Comparison of ENCODE assay signal across 1 cellular context in the genomic region with DNA sequence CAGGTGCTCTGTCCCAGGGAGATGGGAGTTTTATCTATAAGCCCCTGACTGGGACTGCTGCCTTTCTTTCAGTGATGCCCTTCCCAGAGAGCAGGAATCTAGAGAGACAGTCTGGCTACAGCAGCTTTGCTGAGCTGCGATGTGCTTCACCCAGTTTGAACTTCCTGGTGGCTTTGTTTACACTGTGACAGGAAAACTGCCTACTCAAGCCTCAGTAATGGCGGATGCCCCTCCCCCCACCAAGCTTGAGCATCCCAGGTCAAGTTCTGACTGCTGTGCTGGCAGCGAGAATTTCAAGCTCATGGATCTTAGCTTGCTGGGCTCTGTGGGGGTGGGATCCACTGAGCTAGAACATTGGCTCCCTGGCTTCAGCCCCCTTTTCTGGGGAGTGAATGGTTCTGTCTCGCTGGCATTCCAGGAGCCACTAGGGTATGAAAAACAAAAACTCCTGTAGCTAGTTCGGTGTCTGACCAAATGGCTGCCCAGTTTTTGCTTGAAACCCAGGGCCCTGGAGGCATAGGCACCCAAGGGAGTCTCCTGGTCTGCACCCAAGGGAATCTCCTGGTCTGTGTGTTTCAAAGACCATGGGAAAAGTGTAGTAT.
TF ChIP-seq lines count a peak whose summit lies in the region.

No MANE protein-coding gene starts in this region.

TF ChIP-seq in HepG2, 621 proteins besides CTCF, POLR2A, EP300 and RAD21 (continued from another document and continues in another):
- TF ChIP-seq, protein P1, sequence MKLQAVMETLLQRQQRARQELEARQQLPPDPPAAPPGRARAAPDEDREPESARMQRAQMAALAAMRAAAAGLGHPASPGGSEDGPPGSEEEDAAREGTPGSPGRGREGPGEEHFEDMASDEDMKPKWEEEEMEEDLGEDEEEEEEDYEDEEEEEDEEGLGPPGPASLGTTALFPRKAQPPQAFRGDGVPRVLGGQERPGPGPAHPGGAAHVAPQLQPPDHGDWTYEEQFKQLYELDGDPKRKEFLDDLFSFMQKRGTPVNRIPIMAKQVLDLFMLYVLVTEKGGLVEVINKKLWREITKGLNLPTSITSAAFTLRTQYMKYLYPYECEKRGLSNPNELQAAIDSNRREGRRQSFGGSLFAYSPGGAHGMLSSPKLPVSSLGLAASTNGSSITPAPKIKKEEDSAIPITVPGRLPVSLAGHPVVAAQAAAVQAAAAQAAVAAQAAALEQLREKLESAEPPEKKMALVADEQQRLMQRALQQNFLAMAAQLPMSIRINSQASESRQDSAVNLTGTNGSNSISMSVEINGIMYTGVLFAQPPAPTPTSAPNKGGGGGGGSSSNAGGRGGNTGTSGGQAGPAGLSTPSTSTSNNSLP (IDR thresholded peaks at IDR 0.05; ENCODE audit: low read depth, low read length) = no peak
- TF ChIP-seq ATM (IDR thresholded peaks at IDR 0.05; ENCODE audit: borderline replicate concordance) (no peak), FOXP1 (IDR thresholded peaks at IDR 0.05) (no peak), FOXP1 (CRISPR knock-in tag; IDR thresholded peaks at IDR 0.05) (no peak), YEATS4 (CRISPR knock-in tag; IDR thresholded peaks at IDR 0.05; ENCODE audit: borderline replicate concordance) (no peak), NFIC (IDR thresholded peaks at IDR 0.05; ENCODE audit: low read length) (no peak), KDM2A (CRISPR knock-in tag; IDR thresholded peaks at IDR 0.05; ENCODE audit: borderline replicate concordance, low read depth) (no peak; the same call in 1 of the 2 replicates), ZNF543 (CRISPR knock-in tag; IDR thresholded peaks at IDR 0.05) (no peak), ZNF24 (IDR thresholded peaks at IDR 0.05) (no peak), ZNF292 (CRISPR knock-in tag; IDR thresholded peaks at IDR 0.05; ENCODE audit: borderline replicate concordance, low read depth) (peak; percentile 85; the same call in 1 of the 2 replicates), EED (CRISPR knock-in tag; IDR thresholded peaks at IDR 0.05) (no peak), PHF5A (CRISPR knock-in tag; IDR thresholded peaks at IDR 0.05; ENCODE audit: low read depth, unreplicated experiment) (no peak), SETDB1 (CRISPR knock-in tag; IDR thresholded peaks at IDR 0.05; ENCODE audit: borderline replicate concordance) (no peak), SOX13 (IDR thresholded peaks at IDR 0.05) (no peak), SOX13 (CRISPR knock-in tag; conservative IDR thresholded peaks at IDR 0.05 in 1 of 2, IDR thresholded peaks at IDR 0.05 in 1 of 2) (peak in 1 of 2 experiments; percentile 23; a peak in 1 of 4 replicates), KAT8 (CRISPR knock-in tag; IDR thresholded peaks at IDR 0.05) (peak; percentile 86), TBX2 (CRISPR knock-in tag; IDR thresholded peaks at IDR 0.05; ENCODE audit: borderline replicate concordance) (peak; percentile 66), CHCHD3 (CRISPR knock-in tag; IDR thresholded peaks at IDR 0.05) (no peak), TBL1XR1 (IDR thresholded peaks at IDR 0.05; ENCODE audit: borderline replicate concordance, low read length, partially characterized antibody) (no peak), SPEN (CRISPR knock-in tag; IDR thresholded peaks at IDR 0.05; ENCODE audit: low read depth) (no peak), EZH2 (conservative IDR thresholded peaks at IDR 0.05; ENCODE audit: low read depth, low read length) (no peak), HOXA9 (CRISPR knock-in tag; IDR thresholded peaks at IDR 0.05; ENCODE audit: borderline replicate concordance) (no peak), GLI4 (CRISPR knock-in tag; IDR thresholded peaks at IDR 0.05; ENCODE audit: borderline replicate concordance) (no peak), RFX1 (IDR thresholded peaks at IDR 0.05) (no peak), ZNF317 (CRISPR knock-in tag; IDR thresholded peaks at IDR 0.05) (no peak), MED8 (CRISPR knock-in tag; IDR thresholded peaks at IDR 0.05; ENCODE audit: insufficient replicate concordance) (no peak), PAF1 (CRISPR knock-in tag; IDR thresholded peaks at IDR 0.05) (no peak), ZNF282 (IDR thresholded peaks at IDR 0.05; ENCODE audit: partially characterized antibody) (no peak)
- TF ChIP-seq, protein P2, sequence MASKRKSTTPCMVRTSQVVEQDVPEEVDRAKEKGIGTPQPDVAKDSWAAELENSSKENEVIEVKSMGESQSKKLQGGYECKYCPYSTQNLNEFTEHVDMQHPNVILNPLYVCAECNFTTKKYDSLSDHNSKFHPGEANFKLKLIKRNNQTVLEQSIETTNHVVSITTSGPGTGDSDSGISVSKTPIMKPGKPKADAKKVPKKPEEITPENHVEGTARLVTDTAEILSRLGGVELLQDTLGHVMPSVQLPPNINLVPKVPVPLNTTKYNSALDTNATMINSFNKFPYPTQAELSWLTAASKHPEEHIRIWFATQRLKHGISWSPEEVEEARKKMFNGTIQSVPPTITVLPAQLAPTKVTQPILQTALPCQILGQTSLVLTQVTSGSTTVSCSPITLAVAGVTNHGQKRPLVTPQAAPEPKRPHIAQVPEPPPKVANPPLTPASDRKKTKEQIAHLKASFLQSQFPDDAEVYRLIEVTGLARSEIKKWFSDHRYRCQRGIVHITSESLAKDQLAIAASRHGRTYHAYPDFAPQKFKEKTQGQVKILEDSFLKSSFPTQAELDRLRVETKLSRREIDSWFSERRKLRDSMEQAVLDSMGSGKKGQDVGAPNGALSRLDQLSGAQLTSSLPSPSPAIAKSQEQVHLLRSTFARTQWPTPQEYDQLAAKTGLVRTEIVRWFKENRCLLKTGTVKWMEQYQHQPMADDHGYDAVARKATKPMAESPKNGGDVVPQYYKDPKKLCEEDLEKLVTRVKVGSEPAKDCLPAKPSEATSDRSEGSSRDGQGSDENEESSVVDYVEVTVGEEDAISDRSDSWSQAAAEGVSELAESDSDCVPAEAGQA (IDR thresholded peaks at IDR 0.05; ENCODE audit: low read depth) = no peak
- TF ChIP-seq, protein P2 (CRISPR knock-in tag; IDR thresholded peaks at IDR 0.05; ENCODE audit: borderline replicate concordance) = no peak
- TF ChIP-seq, protein P3, sequence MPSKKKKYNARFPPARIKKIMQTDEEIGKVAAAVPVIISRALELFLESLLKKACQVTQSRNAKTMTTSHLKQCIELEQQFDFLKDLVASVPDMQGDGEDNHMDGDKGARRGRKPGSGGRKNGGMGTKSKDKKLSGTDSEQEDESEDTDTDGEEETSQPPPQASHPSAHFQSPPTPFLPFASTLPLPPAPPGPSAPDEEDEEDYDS (CRISPR knock-in tag; IDR thresholded peaks at IDR 0.05) = no peak
- TF ChIP-seq, protein P4, sequence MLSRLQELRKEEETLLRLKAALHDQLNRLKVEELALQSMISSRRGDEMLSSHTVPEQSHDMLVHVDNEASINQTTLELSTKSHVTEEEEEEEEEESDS (CRISPR knock-in tag; IDR thresholded peaks at IDR 0.05; ENCODE audit: borderline replicate concordance) = no peak
- TF ChIP-seq, protein P5, sequence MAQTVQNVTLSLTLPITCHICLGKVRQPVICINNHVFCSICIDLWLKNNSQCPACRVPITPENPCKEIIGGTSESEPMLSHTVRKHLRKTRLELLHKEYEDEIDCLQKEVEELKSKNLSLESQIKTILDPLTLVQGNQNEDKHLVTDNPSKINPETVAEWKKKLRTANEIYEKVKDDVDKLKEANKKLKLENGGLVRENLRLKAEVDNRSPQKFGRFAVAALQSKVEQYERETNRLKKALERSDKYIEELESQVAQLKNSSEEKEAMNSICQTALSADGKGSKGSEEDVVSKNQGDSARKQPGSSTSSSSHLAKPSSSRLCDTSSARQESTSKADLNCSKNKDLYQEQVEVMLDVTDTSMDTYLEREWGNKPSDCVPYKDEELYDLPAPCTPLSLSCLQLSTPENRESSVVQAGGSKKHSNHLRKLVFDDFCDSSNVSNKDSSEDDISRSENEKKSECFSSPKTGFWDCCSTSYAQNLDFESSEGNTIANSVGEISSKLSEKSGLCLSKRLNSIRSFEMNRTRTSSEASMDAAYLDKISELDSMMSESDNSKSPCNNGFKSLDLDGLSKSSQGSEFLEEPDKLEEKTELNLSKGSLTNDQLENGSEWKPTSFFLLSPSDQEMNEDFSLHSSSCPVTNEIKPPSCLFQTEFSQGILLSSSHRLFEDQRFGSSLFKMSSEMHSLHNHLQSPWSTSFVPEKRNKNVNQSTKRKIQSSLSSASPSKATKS (CRISPR knock-in tag; IDR thresholded peaks at IDR 0.05) = no peak
- TF ChIP-seq, protein P6, sequence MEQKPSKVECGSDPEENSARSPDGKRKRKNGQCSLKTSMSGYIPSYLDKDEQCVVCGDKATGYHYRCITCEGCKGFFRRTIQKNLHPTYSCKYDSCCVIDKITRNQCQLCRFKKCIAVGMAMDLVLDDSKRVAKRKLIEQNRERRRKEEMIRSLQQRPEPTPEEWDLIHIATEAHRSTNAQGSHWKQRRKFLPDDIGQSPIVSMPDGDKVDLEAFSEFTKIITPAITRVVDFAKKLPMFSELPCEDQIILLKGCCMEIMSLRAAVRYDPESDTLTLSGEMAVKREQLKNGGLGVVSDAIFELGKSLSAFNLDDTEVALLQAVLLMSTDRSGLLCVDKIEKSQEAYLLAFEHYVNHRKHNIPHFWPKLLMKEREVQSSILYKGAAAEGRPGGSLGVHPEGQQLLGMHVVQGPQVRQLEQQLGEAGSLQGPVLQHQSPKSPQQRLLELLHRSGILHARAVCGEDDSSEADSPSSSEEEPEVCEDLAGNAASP (CRISPR knock-in tag; IDR thresholded peaks at IDR 0.05; ENCODE audit: borderline replicate concordance) = peak; percentile 97
- TF ChIP-seq, protein P7, sequence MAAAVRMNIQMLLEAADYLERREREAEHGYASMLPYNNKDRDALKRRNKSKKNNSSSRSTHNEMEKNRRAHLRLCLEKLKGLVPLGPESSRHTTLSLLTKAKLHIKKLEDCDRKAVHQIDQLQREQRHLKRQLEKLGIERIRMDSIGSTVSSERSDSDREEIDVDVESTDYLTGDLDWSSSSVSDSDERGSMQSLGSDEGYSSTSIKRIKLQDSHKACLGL (CRISPR knock-in tag; IDR thresholded peaks at IDR 0.05) = no peak
- TF ChIP-seq, protein P8, sequence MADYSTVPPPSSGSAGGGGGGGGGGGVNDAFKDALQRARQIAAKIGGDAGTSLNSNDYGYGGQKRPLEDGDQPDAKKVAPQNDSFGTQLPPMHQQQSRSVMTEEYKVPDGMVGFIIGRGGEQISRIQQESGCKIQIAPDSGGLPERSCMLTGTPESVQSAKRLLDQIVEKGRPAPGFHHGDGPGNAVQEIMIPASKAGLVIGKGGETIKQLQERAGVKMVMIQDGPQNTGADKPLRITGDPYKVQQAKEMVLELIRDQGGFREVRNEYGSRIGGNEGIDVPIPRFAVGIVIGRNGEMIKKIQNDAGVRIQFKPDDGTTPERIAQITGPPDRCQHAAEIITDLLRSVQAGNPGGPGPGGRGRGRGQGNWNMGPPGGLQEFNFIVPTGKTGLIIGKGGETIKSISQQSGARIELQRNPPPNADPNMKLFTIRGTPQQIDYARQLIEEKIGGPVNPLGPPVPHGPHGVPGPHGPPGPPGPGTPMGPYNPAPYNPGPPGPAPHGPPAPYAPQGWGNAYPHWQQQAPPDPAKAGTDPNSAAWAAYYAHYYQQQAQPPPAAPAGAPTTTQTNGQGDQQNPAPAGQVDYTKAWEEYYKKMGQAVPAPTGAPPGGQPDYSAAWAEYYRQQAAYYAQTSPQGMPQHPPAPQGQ (CRISPR knock-in tag; IDR thresholded peaks at IDR 0.05; ENCODE audit: borderline replicate concordance) = no peak
- TF ChIP-seq, protein P9, sequence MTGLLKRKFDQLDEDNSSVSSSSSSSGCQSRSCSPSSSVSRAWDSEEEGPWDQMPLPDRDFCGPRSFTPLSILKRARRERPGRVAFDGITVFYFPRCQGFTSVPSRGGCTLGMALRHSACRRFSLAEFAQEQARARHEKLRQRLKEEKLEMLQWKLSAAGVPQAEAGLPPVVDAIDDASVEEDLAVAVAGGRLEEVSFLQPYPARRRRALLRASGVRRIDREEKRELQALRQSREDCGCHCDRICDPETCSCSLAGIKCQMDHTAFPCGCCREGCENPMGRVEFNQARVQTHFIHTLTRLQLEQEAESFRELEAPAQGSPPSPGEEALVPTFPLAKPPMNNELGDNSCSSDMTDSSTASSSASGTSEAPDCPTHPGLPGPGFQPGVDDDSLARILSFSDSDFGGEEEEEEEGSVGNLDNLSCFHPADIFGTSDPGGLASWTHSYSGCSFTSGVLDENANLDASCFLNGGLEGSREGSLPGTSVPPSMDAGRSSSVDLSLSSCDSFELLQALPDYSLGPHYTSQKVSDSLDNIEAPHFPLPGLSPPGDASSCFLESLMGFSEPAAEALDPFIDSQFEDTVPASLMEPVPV (CRISPR knock-in tag; IDR thresholded peaks at IDR 0.05) = 0 out of 2 replicates have a peak, but pooled peaks have one; percentile 35
- TF ChIP-seq, protein P10, sequence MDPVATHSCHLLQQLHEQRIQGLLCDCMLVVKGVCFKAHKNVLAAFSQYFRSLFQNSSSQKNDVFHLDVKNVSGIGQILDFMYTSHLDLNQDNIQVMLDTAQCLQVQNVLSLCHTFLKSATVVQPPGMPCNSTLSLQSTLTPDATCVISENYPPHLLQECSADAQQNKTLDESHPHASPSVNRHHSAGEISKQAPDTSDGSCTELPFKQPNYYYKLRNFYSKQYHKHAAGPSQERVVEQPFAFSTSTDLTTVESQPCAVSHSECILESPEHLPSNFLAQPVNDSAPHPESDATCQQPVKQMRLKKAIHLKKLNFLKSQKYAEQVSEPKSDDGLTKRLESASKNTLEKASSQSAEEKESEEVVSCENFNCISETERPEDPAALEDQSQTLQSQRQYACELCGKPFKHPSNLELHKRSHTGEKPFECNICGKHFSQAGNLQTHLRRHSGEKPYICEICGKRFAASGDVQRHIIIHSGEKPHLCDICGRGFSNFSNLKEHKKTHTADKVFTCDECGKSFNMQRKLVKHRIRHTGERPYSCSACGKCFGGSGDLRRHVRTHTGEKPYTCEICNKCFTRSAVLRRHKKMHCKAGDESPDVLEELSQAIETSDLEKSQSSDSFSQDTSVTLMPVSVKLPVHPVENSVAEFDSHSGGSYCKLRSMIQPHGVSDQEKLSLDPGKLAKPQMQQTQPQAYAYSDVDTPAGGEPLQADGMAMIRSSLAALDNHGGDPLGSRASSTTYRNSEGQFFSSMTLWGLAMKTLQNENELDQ (CRISPR knock-in tag; IDR thresholded peaks at IDR 0.05; ENCODE audit: borderline replicate concordance) = no peak
- TF ChIP-seq, protein P11, sequence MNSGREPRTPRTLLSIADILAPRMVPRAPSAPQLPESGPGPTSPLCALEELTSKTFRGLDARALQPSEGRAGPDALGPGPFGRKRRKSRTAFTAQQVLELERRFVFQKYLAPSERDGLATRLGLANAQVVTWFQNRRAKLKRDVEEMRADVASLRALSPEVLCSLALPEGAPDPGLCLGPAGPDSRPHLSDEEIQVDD (CRISPR knock-in tag; IDR thresholded peaks at IDR 0.05; ENCODE audit: borderline replicate concordance) = no peak
